ENCODE assay signal across 14 cellular contexts in the genomic region with DNA sequence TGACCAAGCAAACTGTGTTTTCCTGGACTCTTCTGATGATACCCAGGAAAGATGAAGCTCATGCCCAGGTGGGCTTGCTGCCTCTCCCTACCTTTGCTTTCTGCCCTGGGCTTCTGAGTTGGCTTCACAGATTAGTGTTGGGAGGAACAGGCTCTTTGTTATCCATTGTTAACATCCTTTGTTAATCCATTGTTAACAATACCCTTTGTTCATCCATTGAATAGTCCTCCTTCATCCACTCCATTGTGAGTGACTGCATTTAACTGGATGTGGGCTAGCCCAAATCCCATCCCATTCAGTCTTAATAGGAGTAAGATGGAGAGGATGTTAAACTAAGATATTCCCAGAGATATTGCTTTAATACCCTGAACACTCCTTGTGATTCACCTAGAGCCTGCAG.
DNase-seq lines count a peak whose midpoint lies in the region; TF ChIP-seq lines count a peak whose summit lies in the region.
"Had no signal": no experiment of that assay in that cellular context is flagged by ENCODE, and none has a peak within 500 bp of the region (broad histone marks: within the 10 kb centered on the region; RNA-seq: fewer than 3 reads in every experiment).

No MANE protein-coding gene starts in this region.

- H3K27ac ChIP-seq in WERI-Rb-1 = no peak overlapping the region
- H3K27ac ChIP-seq: BLaER1 treated with 17β-estradiol and CSF1 and Interleukin-3, amounts not matched to agents 10 nM and 100 nM; GM23248 had no signal

- no peaks in the 10 kb centered on the region for H3K9me3 ChIP-seq in WERI-Rb-1 (ENCODE audit: severe bottlenecking)
- H3K9me3 ChIP-seq: BLaER1 treated with 17β-estradiol and CSF1 and Interleukin-3, amounts not matched to agents 10 nM and 100 nM; HAP-1 had no signal

- H3K36me3 ChIP-seq in WERI-Rb-1 = no peaks in the 10 kb centered on the region
- H3K36me3 ChIP-seq: BLaER1 treated with 17β-estradiol and CSF1 and Interleukin-3, amounts not matched to agents 10 nM and 100 nM; HAP-1 had no signal

- peaks cover 63% of the 10 kb centered on the region for H3K27me3 ChIP-seq in WERI-Rb-1 (ENCODE audit: insufficient read depth, low read depth, severe bottlenecking)
- H3K27me3 ChIP-seq: BLaER1 treated with 17β-estradiol and CSF1 and Interleukin-3, amounts not matched to agents 10 nM and 100 nM had no signal

- no peak overlapping the region for H3K4me3 ChIP-seq in WERI-Rb-1 (ENCODE audit: low read depth, low read length)
- H3K4me3 ChIP-seq: BLaER1 treated with 17β-estradiol and CSF1 and Interleukin-3, amounts not matched to agents 10 nM and 100 nM; GM23248; HAP-1 had no signal

- TF ChIP-seq CTCF in WERI-Rb-1 (IDR thresholded peaks at IDR 0.05; ENCODE audit: low read depth, low read length) = no peak

- DNase-seq in Ammon's horn (ENCODE audit: low spot score) (peak; percentile 45), globus pallidus (ENCODE audit: low spot score) (peak; percentile 78), midbrain (lab: John Stamatoyannopoulos, UW) (peak; percentile 69), putamen (ENCODE audit: low spot score) (peak; percentile 45), WERI-Rb-1 (no peak), NCI-H187 (lab: John Stamatoyannopoulos, UW) (no peak), SKM-1 treated with dmso at 0.1 percent for 144 hours (lab: John Stamatoyannopoulos, UW; ENCODE audit: unreplicated experiment) (no peak)
- DNase-seq: 8988T; Calu3; CD8-positive, alpha-beta T cell; DMS53; GM23248 had no signal

Comparison
In these comparisons a context has a peak if more than half of its experiments do, and no peak if none do; other contexts are left out.
1. DNase-seq: peak in Ammon's horn (single experiment), globus pallidus (single experiment), midbrain (single experiment) and putamen (single experiment); none in WERI-Rb-1 (single experiment), NCI-H187 (0 of 2) and SKM-1 treated with dmso at 0.1 percent for 144 hours (single experiment).